Comparison of ENCODE assay signal across 1 cellular context in the genomic region with DNA sequence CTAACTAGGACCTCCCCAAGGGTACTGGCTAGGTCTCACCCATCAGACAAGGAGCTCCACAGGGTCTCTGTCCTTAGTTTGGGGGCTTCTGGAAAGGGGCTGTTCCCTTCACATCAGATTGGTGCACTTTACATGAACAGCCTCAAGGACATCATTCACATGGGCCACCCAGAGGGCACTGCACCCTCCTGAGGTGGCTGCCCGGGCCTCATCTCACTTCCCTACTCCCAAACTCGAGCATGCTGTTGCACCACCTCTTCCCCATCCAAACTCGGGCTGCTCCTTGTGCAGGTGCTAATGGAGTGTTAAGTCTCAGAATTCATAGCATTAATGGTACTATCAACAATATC.
TF ChIP-seq lines count a peak whose summit lies in the region.

No MANE protein-coding gene starts in this region.

TF ChIP-seq in GM12878, 131 proteins besides CTCF, POLR2A, EP300 and RAD21 (continued from another document):
- TF ChIP-seq, protein P1, sequence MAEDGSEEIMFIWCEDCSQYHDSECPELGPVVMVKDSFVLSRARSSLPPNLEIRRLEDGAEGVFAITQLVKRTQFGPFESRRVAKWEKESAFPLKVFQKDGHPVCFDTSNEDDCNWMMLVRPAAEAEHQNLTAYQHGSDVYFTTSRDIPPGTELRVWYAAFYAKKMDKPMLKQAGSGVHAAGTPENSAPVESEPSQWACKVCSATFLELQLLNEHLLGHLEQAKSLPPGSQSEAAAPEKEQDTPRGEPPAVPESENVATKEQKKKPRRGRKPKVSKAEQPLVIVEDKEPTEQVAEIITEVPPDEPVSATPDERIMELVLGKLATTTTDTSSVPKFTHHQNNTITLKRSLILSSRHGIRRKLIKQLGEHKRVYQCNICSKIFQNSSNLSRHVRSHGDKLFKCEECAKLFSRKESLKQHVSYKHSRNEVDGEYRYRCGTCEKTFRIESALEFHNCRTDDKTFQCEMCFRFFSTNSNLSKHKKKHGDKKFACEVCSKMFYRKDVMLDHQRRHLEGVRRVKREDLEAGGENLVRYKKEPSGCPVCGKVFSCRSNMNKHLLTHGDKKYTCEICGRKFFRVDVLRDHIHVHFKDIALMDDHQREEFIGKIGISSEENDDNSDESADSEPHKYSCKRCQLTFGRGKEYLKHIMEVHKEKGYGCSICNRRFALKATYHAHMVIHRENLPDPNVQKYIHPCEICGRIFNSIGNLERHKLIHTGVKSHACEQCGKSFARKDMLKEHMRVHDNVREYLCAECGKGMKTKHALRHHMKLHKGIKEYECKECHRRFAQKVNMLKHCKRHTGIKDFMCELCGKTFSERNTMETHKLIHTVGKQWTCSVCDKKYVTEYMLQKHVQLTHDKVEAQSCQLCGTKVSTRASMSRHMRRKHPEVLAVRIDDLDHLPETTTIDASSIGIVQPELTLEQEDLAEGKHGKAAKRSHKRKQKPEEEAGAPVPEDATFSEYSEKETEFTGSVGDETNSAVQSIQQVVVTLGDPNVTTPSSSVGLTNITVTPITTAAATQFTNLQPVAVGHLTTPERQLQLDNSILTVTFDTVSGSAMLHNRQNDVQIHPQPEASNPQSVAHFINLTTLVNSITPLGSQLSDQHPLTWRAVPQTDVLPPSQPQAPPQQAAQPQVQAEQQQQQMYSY (CRISPR knock-in tag; IDR thresholded peaks at IDR 0.05) = peak; percentile 56; the same call in 1 of the 2 replicates
- TF ChIP-seq EZH2 (IDR thresholded peaks at IDR 0.05; ENCODE audit: borderline replicate concordance, control insufficient read depth, low read depth, low read length) (no peak), POLR2AphosphoS5 (IDR thresholded peaks at IDR 0.05; ENCODE audit: low read length) (peak; percentile 55; the same call in 1 of the 2 replicates), DPF2 (IDR thresholded peaks at IDR 0.05) (no peak), TCF7 (IDR thresholded peaks at IDR 0.05; ENCODE audit: borderline replicate concordance) (no peak)
- TF ChIP-seq, protein P2, sequence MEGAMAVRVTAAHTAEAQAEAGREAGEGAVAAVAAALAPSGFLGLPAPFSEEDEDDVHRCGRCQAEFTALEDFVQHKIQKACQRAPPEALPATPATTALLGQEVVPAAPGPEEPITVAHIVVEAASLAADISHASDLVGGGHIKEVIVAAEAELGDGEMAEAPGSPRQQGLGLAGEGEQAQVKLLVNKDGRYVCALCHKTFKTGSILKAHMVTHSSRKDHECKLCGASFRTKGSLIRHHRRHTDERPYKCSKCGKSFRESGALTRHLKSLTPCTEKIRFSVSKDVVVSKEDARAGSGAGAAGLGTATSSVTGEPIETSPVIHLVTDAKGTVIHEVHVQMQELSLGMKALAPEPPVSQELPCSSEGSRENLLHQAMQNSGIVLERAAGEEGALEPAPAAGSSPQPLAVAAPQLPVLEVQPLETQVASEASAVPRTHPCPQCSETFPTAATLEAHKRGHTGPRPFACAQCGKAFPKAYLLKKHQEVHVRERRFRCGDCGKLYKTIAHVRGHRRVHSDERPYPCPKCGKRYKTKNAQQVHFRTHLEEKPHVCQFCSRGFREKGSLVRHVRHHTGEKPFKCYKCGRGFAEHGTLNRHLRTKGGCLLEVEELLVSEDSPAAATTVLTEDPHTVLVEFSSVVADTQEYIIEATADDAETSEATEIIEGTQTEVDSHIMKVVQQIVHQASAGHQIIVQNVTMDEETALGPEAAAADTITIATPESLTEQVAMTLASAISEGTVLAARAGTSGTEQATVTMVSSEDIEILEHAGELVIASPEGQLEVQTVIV (IDR thresholded peaks at IDR 0.05; ENCODE audit: borderline replicate concordance, partially characterized antibody) = no peak
- TF ChIP-seq, protein P3, sequence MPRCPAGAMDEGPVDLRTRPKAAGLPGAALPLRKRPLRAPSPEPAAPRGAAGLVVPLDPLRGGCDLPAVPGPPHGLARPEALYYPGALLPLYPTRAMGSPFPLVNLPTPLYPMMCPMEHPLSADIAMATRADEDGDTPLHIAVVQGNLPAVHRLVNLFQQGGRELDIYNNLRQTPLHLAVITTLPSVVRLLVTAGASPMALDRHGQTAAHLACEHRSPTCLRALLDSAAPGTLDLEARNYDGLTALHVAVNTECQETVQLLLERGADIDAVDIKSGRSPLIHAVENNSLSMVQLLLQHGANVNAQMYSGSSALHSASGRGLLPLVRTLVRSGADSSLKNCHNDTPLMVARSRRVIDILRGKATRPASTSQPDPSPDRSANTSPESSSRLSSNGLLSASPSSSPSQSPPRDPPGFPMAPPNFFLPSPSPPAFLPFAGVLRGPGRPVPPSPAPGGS (IDR thresholded peaks at IDR 0.05; ENCODE audit: borderline replicate concordance, insufficient read depth, low read depth, low read length, poor library complexity, severe bottlenecking) = no peak
- TF ChIP-seq, protein P4, sequence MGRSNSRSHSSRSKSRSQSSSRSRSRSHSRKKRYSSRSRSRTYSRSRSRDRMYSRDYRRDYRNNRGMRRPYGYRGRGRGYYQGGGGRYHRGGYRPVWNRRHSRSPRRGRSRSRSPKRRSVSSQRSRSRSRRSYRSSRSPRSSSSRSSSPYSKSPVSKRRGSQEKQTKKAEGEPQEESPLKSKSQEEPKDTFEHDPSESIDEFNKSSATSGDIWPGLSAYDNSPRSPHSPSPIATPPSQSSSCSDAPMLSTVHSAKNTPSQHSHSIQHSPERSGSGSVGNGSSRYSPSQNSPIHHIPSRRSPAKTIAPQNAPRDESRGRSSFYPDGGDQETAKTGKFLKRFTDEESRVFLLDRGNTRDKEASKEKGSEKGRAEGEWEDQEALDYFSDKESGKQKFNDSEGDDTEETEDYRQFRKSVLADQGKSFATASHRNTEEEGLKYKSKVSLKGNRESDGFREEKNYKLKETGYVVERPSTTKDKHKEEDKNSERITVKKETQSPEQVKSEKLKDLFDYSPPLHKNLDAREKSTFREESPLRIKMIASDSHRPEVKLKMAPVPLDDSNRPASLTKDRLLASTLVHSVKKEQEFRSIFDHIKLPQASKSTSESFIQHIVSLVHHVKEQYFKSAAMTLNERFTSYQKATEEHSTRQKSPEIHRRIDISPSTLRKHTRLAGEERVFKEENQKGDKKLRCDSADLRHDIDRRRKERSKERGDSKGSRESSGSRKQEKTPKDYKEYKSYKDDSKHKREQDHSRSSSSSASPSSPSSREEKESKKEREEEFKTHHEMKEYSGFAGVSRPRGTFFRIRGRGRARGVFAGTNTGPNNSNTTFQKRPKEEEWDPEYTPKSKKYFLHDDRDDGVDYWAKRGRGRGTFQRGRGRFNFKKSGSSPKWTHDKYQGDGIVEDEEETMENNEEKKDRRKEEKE (IDR thresholded peaks at IDR 0.05) = no peak
- TF ChIP-seq, protein P5, sequence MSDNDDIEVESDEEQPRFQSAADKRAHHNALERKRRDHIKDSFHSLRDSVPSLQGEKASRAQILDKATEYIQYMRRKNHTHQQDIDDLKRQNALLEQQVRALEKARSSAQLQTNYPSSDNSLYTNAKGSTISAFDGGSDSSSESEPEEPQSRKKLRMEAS (IDR thresholded peaks at IDR 0.05; ENCODE audit: low read depth, low read length) = no peak
- TF ChIP-seq, protein P6, sequence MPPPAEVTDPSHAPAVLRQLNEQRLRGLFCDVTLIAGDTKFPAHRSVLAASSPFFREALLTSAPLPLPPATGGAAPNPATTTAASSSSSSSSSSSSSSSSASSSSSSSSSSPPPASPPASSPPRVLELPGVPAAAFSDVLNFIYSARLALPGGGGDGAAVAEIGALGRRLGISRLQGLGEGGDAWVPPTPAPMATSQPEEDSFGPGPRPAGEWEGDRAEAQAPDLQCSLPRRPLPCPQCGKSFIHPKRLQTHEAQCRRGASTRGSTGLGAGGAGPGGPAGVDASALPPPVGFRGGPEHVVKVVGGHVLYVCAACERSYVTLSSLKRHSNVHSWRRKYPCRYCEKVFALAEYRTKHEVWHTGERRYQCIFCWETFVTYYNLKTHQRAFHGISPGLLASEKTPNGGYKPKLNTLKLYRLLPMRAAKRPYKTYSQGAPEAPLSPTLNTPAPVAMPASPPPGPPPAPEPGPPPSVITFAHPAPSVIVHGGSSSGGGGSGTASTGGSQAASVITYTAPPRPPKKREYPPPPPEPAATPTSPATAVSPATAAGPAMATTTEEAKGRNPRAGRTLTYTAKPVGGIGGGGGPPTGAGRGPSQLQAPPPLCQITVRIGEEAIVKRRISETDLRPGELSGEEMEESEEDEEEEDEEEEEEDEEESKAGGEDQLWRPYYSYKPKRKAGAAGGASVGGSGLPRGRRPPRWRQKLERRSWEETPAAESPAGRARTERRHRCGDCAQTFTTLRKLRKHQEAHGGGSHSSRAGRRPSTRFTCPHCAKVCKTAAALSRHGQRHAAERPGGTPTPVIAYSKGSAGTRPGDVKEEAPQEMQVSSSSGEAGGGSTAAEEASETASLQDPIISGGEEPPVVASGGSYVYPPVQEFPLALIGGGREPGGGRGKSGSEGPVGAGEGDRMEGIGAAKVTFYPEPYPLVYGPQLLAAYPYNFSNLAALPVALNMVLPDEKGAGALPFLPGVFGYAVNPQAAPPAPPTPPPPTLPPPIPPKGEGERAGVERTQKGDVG (CRISPR knock-in tag; IDR thresholded peaks at IDR 0.05) = no peak
TF ChIP-seq in GM12878: peak in this region for 14.
